Comparison of ENCODE assay signal across 12 cellular contexts in the genomic region with DNA sequence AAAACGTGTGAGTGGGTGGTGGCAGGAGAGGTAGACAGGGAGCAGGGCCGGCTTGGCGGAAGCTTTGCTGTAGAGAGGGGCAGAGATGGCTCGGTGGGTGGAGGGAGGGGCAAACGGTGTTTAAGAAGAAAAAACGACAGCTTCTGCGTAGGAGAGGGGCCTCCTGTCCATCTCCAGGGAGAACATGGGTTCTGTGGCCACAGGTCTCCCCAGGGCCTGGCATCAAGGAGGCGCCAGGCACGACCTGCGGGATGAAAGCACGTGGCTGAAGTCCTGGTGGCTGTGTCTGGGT. TPM values are rescaled to one million over a fixed set of nuclear protein-coding genes. Genes with fewer than 3 reads are reported as not detected.
DNase-seq lines count a peak whose midpoint lies in the region; ATAC-seq and TF ChIP-seq lines count a peak whose summit lies in the region.
"Had no signal": no experiment of that assay in that cellular context is flagged by ENCODE, and none has a peak within 500 bp of the region (broad histone marks: within the 10 kb centered on the region; RNA-seq: fewer than 3 reads in every experiment).

No MANE protein-coding gene starts in this region.

- H3K9me3 ChIP-seq in hepatocyte (ENCODE audit: low read depth) (no peaks in the 10 kb centered on the region), ovary (no peaks in the 10 kb centered on the region)
- H3K9me3 ChIP-seq: mucosa of descending colon, tibial nerve had no signal

- peaks cover 33% of the 10 kb centered on the region for H3K79me2 ChIP-seq in hepatocyte

- no peaks in the 10 kb centered on the region for H3K36me3 Mint-ChIP-seq in activated CD4-positive, alpha-beta T cell treated with anti-CD3 and anti-CD28 coated beads, Interleukin-2, amount 10 ng/mL, durations not matched to agents 24 days and 14 days (ENCODE audit: low read depth)
- H3K36me3 Mint-ChIP-seq in stimulated activated effector memory CD8-positive, alpha-beta T cell treated with anti-CD3 and anti-CD28 coated beads, Interleukin-12 subunit alpha, Interleukin-12 subunit beta, amount 100 ng/mL, for 72 hours = no peaks in the 10 kb centered on the region

- no peak for TF ChIP-seq CTCF in VCaP (conservative IDR thresholded peaks at IDR 0.05)
- no peak for TF ChIP-seq CTCF in hepatocyte (IDR thresholded peaks at IDR 0.05; ENCODE audit: poor library complexity)
- TF ChIP-seq CTCF in ovary (IDR thresholded peaks at IDR 0.05) = no peak

- peaks cover 7% of the 10 kb centered on the region for H3K4me1 Mint-ChIP-seq in activated CD4-positive, alpha-beta T cell treated with anti-CD3 and anti-CD28 coated beads, Interleukin-2, amount 10 ng/mL, durations not matched to agents 24 days and 14 days
- peaks cover 51% of the 10 kb centered on the region for H3K4me1 Mint-ChIP-seq in stimulated activated effector memory CD8-positive, alpha-beta T cell treated with anti-CD3 and anti-CD28 coated beads, Interleukin-12 subunit alpha, Interleukin-12 subunit beta, amount 100 ng/mL, for 72 hours

- peak overlapping the region; percentile 78 for H3K4me3 Mint-ChIP-seq in activated CD4-positive, alpha-beta T cell treated with anti-CD3 and anti-CD28 coated beads, Interleukin-2, amount 10 ng/mL, durations not matched to agents 24 days and 14 days
- H3K4me3 Mint-ChIP-seq in stimulated activated effector memory CD8-positive, alpha-beta T cell treated with anti-CD3 and anti-CD28 coated beads, Interleukin-12 subunit alpha, Interleukin-12 subunit beta, amount 100 ng/mL, for 72 hours = peak overlapping the region; percentile 76

- H3K27ac ChIP-seq in VCaP (peak overlapping the region; percentile 95), hepatocyte (peak overlapping the region; percentile 98), ovary (no peak overlapping the region)

- no peak overlapping the region for H2AFZ ChIP-seq in hepatocyte

- ATAC-seq in stimulated activated effector memory CD8-positive, alpha-beta T cell treated with anti-CD3 and anti-CD28 coated beads, Interleukin-12 subunit alpha, Interleukin-12 subunit beta, amount 100 ng/mL, for 72 hours = no peak

- peaks cover 43% of the 10 kb centered on the region for H3K27me3 Mint-ChIP-seq in activated CD4-positive, alpha-beta T cell treated with anti-CD3 and anti-CD28 coated beads, Interleukin-2, amount 10 ng/mL, durations not matched to agents 24 days and 14 days

- peak overlapping the region; percentile 89 for H3K4me2 ChIP-seq in hepatocyte

- intact Hi-C loops in activated CD4-positive, alpha-beta T cell treated with anti-CD3 and anti-CD28 coated beads, Interleukin-2, amount 10 ng/mL, durations not matched to agents 24 days and 14 days (cut with micrococcal nuclease) = no loop called here
- intact Hi-C loops in ovary (cut with DNase I) = loop anchor here (5.0 kb wide), 4 partner anchors 87 to 107 kb away; no protein-coding TSS in a partner anchor

- peaks cover 16% of the 10 kb centered on the region for H4K20me1 ChIP-seq in hepatocyte (ENCODE audit: insufficient read depth, poor library complexity, severe bottlenecking)

- H3K9me3 Mint-ChIP-seq in activated CD4-positive, alpha-beta T cell treated with anti-CD3 and anti-CD28 coated beads, Interleukin-2, amount 10 ng/mL, durations not matched to agents 24 days and 14 days = no peaks in the 10 kb centered on the region
- H3K9me3 Mint-ChIP-seq in stimulated activated effector memory CD8-positive, alpha-beta T cell treated with anti-CD3 and anti-CD28 coated beads, Interleukin-12 subunit alpha, Interleukin-12 subunit beta, amount 100 ng/mL, for 72 hours = no peaks in the 10 kb centered on the region

- TF ChIP-seq EP300 in ovary (IDR thresholded peaks at IDR 0.05) = no peak

- H3K27me3 ChIP-seq in hepatocyte = peaks cover 3% of the 10 kb centered on the region
- no peaks in the 10 kb centered on the region for H3K27me3 ChIP-seq in ovary

- no peaks in the 10 kb centered on the region for H3K36me3 ChIP-seq in hepatocyte (replicated peaks; ENCODE audit: insufficient read depth, low read depth)
- H3K36me3 ChIP-seq in ovary = no peaks in the 10 kb centered on the region
- H3K36me3 ChIP-seq: tibial nerve had no signal

- no peak for DNase-seq in activated CD4-positive, alpha-beta T cell treated with anti-CD3 and anti-CD28 coated beads, Interleukin-2, amount 10 ng/mL, durations not matched to agents 24 days and 14 days
- DNase-seq in activated CD4-positive, alpha-beta T cell treated with anti-CD3 and anti-CD28 coated beads, Interleukin-2, amount 50 U/mL, for 48 hours = no peak
- DNase-seq in hepatocyte (ENCODE audit: low spot score) (no peak), ovary (no peak)
- DNase-seq in stimulated activated effector memory CD8-positive, alpha-beta T cell treated with anti-CD3 and anti-CD28 coated beads, Interleukin-12 subunit alpha, Interleukin-12 subunit beta, amount 100 ng/mL, for 72 hours (ENCODE audit: low spot score in 2 of 2) = no peak
- DNase-seq in stimulated activated naive CD4-positive, alpha-beta T cell (lab: John Stamatoyannopoulos, UW) = no peak
- no peak for DNase-seq in stimulated activated CD8-positive, alpha-beta memory T cell treated with anti-CD3 and anti-CD28 coated beads, Interleukin-4, amount 100 ng/mL, for 48 hours
- DNase-seq: Kasumi-1 had no signal

- H3K27ac Mint-ChIP-seq in activated CD4-positive, alpha-beta T cell treated with anti-CD3 and anti-CD28 coated beads, Interleukin-2, amount 10 ng/mL, durations not matched to agents 24 days and 14 days = no peak overlapping the region
- H3K27ac Mint-ChIP-seq in stimulated activated effector memory CD8-positive, alpha-beta T cell treated with anti-CD3 and anti-CD28 coated beads, Interleukin-12 subunit alpha, Interleukin-12 subunit beta, amount 100 ng/mL, for 72 hours = peak overlapping the region; percentile 65

- H3K4me1 ChIP-seq in hepatocyte (ENCODE audit: insufficient read depth) = peaks cover 31% of the 10 kb centered on the region
- peaks cover 4% of the 10 kb centered on the region for H3K4me1 ChIP-seq in ovary (ENCODE audit: insufficient read depth)

- no peak overlapping the region for H3K4me3 ChIP-seq in hepatocyte
- no peak overlapping the region for H3K4me3 ChIP-seq in ovary

- WGBS in hepatocyte (ENCODE audit: low lambda C conversion rate, missing lambda C conversion rate) = 37% methylated on average over 11 of the region's 11 CpGs
- WGBS in ovary, 3 donors = 30 to 40% (median 35%) methylated on average over 11 of the region's 11 CpGs

- no peaks in the 10 kb centered on the region for H3K9me2 ChIP-seq in hepatocyte (replicated peaks; ENCODE audit: insufficient read depth)

- TF ChIP-seq POLR2A in ovary (IDR thresholded peaks at IDR 0.05) = no peak

RNA-seq across cellular contexts. Expression of a gene that starts 1.0 kb away (rescaled TPM):
- 2.5 and 3.0 TPM in 2 replicates for total RNA-seq in activated CD4-positive, alpha-beta T cell treated with anti-CD3 and anti-CD28 coated beads, Interleukin-2, amount 10 ng/mL, durations not matched to agents 24 days and 14 days
- total RNA-seq in hepatocyte (41.0 and 45.6 TPM in 2 replicates), ovary (10 to 100 TPM in 1 of 7 donors, 1 to 10 TPM in 6; 3.4 to 16.1 (median 5.9) TPM)
- polyA plus RNA-seq in hepatocyte (52.3 and 52.5 TPM in 2 replicates), ovary (1 to 10 TPM; 3.6 to 5.3 TPM)

RNA-seq across cellular contexts. Expression of a gene that starts 30.0 kb away (rescaled TPM):
- total RNA-seq in activated CD4-positive, alpha-beta T cell treated with anti-CD3 and anti-CD28 coated beads, Interleukin-2, amount 10 ng/mL, durations not matched to agents 24 days and 14 days = not detected in 2 replicates
- total RNA-seq in hepatocyte (not detected in 2 replicates), ovary (under 1 TPM in 2 of 7 donors, not detected in 5; 0.33 to 0.40 TPM)
- polyA plus RNA-seq in hepatocyte (not detected in 2 replicates), ovary (under 1 TPM in 1 of 2 donors, not detected in 1; 0.13 TPM)
- total RNA-seq: mucosa of descending colon had no signal
- polyA plus RNA-seq: AG04450 had no signal

RNA-seq across cellular contexts. Expression of a gene that starts 45.6 kb away (rescaled TPM):
- not detected in 2 replicates for total RNA-seq in activated CD4-positive, alpha-beta T cell treated with anti-CD3 and anti-CD28 coated beads, Interleukin-2, amount 10 ng/mL, durations not matched to agents 24 days and 14 days
- total RNA-seq in hepatocyte (not detected in 2 replicates), ovary (1 to 10 TPM in 1 of 7 donors, under 1 TPM in 5, not detected in 1; 0.10 to 8.0 (median 0.67) TPM)
- polyA plus RNA-seq in hepatocyte (0.07 TPM in 1 of 2 replicates, not detected in the other), ovary (under 1 TPM; 0.05 to 0.18 TPM)
- total RNA-seq: tibial nerve had no signal
- polyA plus RNA-seq: AG04450 had no signal

Comparison
In these comparisons a context has a peak if more than half of its experiments do, and no peak if none do; other contexts are left out.
1. H3K27ac ChIP-seq: peak in VCaP (single experiment) and hepatocyte (single experiment); none in ovary (0 of 2).